Comparison of ENCODE assay signal across 3 cellular contexts in genomic region chr20:6228302-6228843, GRCh38.
"Had no signal": no experiment of that assay in that cellular context is flagged by ENCODE, and none has a peak within 500 bp of the region (broad histone marks: within the 10 kb centered on the region; RNA-seq: fewer than 3 reads in every experiment).

No MANE protein-coding gene starts in this region.

- DNase-seq: GDM1, GF-D8 had no signal

- H3K4me3 ChIP-seq: GM12878 had no signal

- ATAC-seq: GM12878 had no signal
